29 cellular contexts compared by ENCODE assay signal in genomic region chr18:5110288-5110687, GRCh38.
"Had no signal": no experiment of that assay in that cellular context is flagged by ENCODE, and none has a peak within 500 bp of the region (broad histone marks: within the 10 kb centered on the region; RNA-seq: fewer than 3 reads in every experiment).

No MANE protein-coding gene starts in this region.

- DNase-seq: stimulated activated CD4-positive, alpha-beta T cell treated with anti-CD3 and anti-CD28 coated beads, Interleukin-2, amount 100 ng/mL, for 48 hours; stimulated activated CD4-positive, alpha-beta T cell treated with anti-CD3 and anti-CD28 coated beads, Interleukin-4, amount 100 ng/mL, for 1 hour; stimulated activated CD4-positive, alpha-beta T cell treated with anti-CD3 and anti-CD28 coated beads, Interleukin-4, amount 100 ng/mL, for 24 hours; stimulated activated CD4-positive, alpha-beta T cell treated with anti-CD3 and anti-CD28 coated beads, Interleukin-4, amount 100 ng/mL, for 4 hours; stimulated activated CD8-positive, alpha-beta memory T cell treated with anti-CD3 and anti-CD28 coated beads, Interleukin-4, amount 100 ng/mL, for 48 hours; stimulated activated naive B cell treated with anti-CD40 and anti-IgM and Interleukin-4, amounts not matched to agents 10 μg/mL and 1 μg/mL and 100 μg/mL, for 72 hours; stimulated activated naive CD4-positive, alpha-beta T cell; stimulated activated naive CD4-positive, alpha-beta T cell treated with Interleukin-2 at 50 U/mL for 16 hours; stimulated activated naive CD8-positive, alpha-beta T cell treated with anti-CD3 and anti-CD28 coated beads, Interleukin-15, amount 100 ng/mL, for 72 hours; stimulated activated naive CD8-positive, alpha-beta T cell treated with anti-CD3 and anti-CD28 coated beads, Interleukin-15, Interleukin-2, amounts not matched to agents 100 U/mL and 50 U/mL, for 24 hours; stomach; substantia nigra; testis; thyroid gland; tibial artery; transverse colon; trophoblast cell; upper lobe of left lung; upper lobe of right lung; uterus had no signal

- H3K27me3 Mint-ChIP-seq: stimulated activated naive CD8-positive, alpha-beta T cell treated with anti-CD3 and anti-CD28 coated beads, Interleukin-15, Interleukin-2, amounts not matched to agents 100 ng/mL and 50 ng/mL, for 24 hours had no signal

- H3K9me3 ChIP-seq: stomach, suprapubic skin, testis, thoracic aorta, thyroid gland, tibial artery, transverse colon, upper lobe of left lung, upper lobe of right lung, uterus, vagina had no signal

- H3K4me3 Mint-ChIP-seq: stimulated activated effector memory CD8-positive, alpha-beta T cell treated with anti-CD3 and anti-CD28 coated beads, Interleukin-12 subunit alpha, Interleukin-12 subunit beta, amount 100 ng/mL, for 72 hours; stimulated activated memory B cell treated with anti-CD40 and anti-IgM and Interleukin-4, amounts not matched to agents 10 μg/mL and 1 μg/mL and 100 μg/mL, for 72 hours; stimulated activated naive B cell treated with anti-CD40 and anti-IgM and Interleukin-4, amounts not matched to agents 10 μg/mL and 1 μg/mL and 100 μg/mL, for 72 hours; stimulated activated naive CD8-positive, alpha-beta T cell treated with anti-CD3 and anti-CD28 coated beads, Interleukin-15, amount 100 ng/mL, for 72 hours; stimulated activated naive CD8-positive, alpha-beta T cell treated with anti-CD3 and anti-CD28 coated beads, Interleukin-15, Interleukin-2, amounts not matched to agents 100 ng/mL and 50 ng/mL, for 24 hours; type B pancreatic cell had no signal

- FAIRE-seq: urothelium cell line had no signal

- ATAC-seq: stimulated activated effector memory CD8-positive, alpha-beta T cell treated with anti-CD3 and anti-CD28 coated beads, Interleukin-12 subunit alpha, Interleukin-12 subunit beta, amount 100 ng/mL, for 72 hours; stimulated activated memory B cell treated with anti-CD40 and anti-IgM and Interleukin-4, amounts not matched to agents 10 μg/mL and 1 μg/mL and 100 μg/mL, for 72 hours; stimulated activated naive B cell treated with anti-CD40 and anti-IgM and Interleukin-4, amounts not matched to agents 10 μg/mL and 1 μg/mL and 100 μg/mL, for 72 hours; stimulated activated naive CD8-positive, alpha-beta T cell treated with anti-CD3 and anti-CD28 coated beads, Interleukin-15, amount 100 ng/mL, for 72 hours; stimulated activated naive CD8-positive, alpha-beta T cell treated with anti-CD3 and anti-CD28 coated beads, Interleukin-15, Interleukin-2, amounts not matched to agents 100 U/mL and 50 U/mL, for 24 hours; upper lobe of right lung had no signal

- H3K4me1 ChIP-seq: stomach, suprapubic skin, testis, thyroid gland, tibial artery, tibial nerve, transverse colon, upper lobe of left lung, upper lobe of right lung, uterus, vagina had no signal

- H3K9me3 Mint-ChIP-seq: type B pancreatic cell had no signal

- H3K36me3 Mint-ChIP-seq: stimulated activated effector memory CD8-positive, alpha-beta T cell treated with anti-CD3 and anti-CD28 coated beads, Interleukin-12 subunit alpha, Interleukin-12 subunit beta, amount 100 ng/mL, for 72 hours; stimulated activated memory B cell treated with anti-CD40 and anti-IgM and Interleukin-4, amounts not matched to agents 10 μg/mL and 1 μg/mL and 100 μg/mL, for 72 hours; type B pancreatic cell had no signal

- H3K27ac Mint-ChIP-seq: stimulated activated effector memory CD8-positive, alpha-beta T cell treated with anti-CD3 and anti-CD28 coated beads, Interleukin-12 subunit alpha, Interleukin-12 subunit beta, amount 100 ng/mL, for 72 hours; stimulated activated memory B cell treated with anti-CD40 and anti-IgM and Interleukin-4, amounts not matched to agents 10 μg/mL and 1 μg/mL and 100 μg/mL, for 72 hours; stimulated activated naive B cell treated with anti-CD40 and anti-IgM and Interleukin-4, amounts not matched to agents 10 μg/mL and 1 μg/mL and 100 μg/mL, for 72 hours; stimulated activated naive CD8-positive, alpha-beta T cell treated with anti-CD3 and anti-CD28 coated beads, Interleukin-15, amount 100 ng/mL, for 72 hours; stimulated activated naive CD8-positive, alpha-beta T cell treated with anti-CD3 and anti-CD28 coated beads, Interleukin-15, Interleukin-2, amounts not matched to agents 100 ng/mL and 50 ng/mL, for 24 hours; type B pancreatic cell had no signal

- H3K27me3 ChIP-seq: stomach, suprapubic skin, testis, thyroid gland, tibial artery, tibial nerve, transverse colon, upper lobe of left lung, upper lobe of right lung, uterus, vagina had no signal

- H3K4me3 ChIP-seq: stomach, suprapubic skin, testis, thoracic aorta, thyroid gland, tibial artery, tibial nerve, transverse colon, upper lobe of left lung, upper lobe of right lung, uterus, vagina had no signal

- H3K36me3 ChIP-seq: stomach, suprapubic skin, thoracic aorta, thyroid gland, tibial artery, tibial nerve, transverse colon, upper lobe of left lung, upper lobe of right lung, uterus, vagina had no signal

- H3K27ac ChIP-seq: stomach, suprapubic skin, testis, thoracic aorta, thyroid gland, tibial artery, tibial nerve, transverse colon, upper lobe of left lung, upper lobe of right lung, uterus, vagina had no signal

- H3K4me1 Mint-ChIP-seq: stimulated activated effector memory CD8-positive, alpha-beta T cell treated with anti-CD3 and anti-CD28 coated beads, Interleukin-12 subunit alpha, Interleukin-12 subunit beta, amount 100 ng/mL, for 72 hours; stimulated activated memory B cell treated with anti-CD40 and anti-IgM and Interleukin-4, amounts not matched to agents 10 μg/mL and 1 μg/mL and 100 μg/mL, for 72 hours; stimulated activated naive B cell treated with anti-CD40 and anti-IgM and Interleukin-4, amounts not matched to agents 10 μg/mL and 1 μg/mL and 100 μg/mL, for 72 hours had no signal
